ENCODE assay signal across 22 cellular contexts in the genomic region with DNA sequence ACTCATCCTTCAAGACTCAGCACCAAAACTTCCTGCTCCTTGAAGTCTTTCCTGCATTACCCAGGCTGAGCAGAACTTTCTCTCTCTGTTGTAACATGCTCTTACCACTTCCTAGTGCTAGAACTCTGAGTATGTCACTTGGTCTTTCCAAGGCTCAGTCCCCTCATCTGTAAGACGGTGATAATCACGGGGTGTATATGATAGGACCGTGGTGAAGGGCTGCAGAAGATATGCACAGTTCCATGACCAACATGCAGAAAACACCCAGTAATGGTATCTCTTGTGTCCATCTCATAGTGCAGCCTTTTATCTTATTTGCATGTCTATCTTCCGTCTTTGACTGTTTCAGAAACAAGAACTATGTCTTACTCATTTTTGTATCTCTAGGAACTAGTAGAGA.
"Had no signal": no experiment of that assay in that cellular context is flagged by ENCODE, and none has a peak within 500 bp of the region (broad histone marks: within the 10 kb centered on the region; RNA-seq: fewer than 3 reads in every experiment).

No MANE protein-coding gene starts in this region.

- H2AFZ ChIP-seq: PC-9 had no signal

- DNase-seq: activated CD4-positive, alpha-beta T cell treated with anti-CD3 and anti-CD28 coated beads for 48 hours; activated CD4-positive, alpha-beta T cell treated with anti-CD3 and anti-CD28 coated beads, Interleukin-2, amount 50 U/mL, for 4 hours; activated CD4-positive, CD25-positive, alpha-beta regulatory T cell treated with anti-CD3 and anti-CD28 coated beads, Interleukin-2, amount 50 U/mL, for 72 hours; activated CD8-positive, alpha-beta memory T cell treated with anti-CD3 and anti-CD28 coated beads, Interleukin-2, amount 50 U/mL, for 48 hours; activated CD8-positive, alpha-beta T cell treated with anti-CD3 and anti-CD28 coated beads, Interleukin-2, amount 10 ng/mL, durations not matched to agents 7 days and 5 days; activated naive CD4-positive, alpha-beta T cell treated with anti-CD3 and anti-CD28 coated beads, Interleukin-2, amount 50 U/mL, for 16 hours; activated naive CD8-positive, alpha-beta T cell treated with anti-CD3 and anti-CD28 coated beads, Interleukin-2, amount 10 ng/mL, durations not matched to agents 7 days and 5 days; activated T-cell treated with anti-CD3 and anti-CD28 coated beads, Interleukin-2, amount 50 U/mL, for 1 hour; adrenal gland; aorta; Kasumi-1; NCI-H1105 treated with DMSO at 0.1 percent for 48 hours; NCI-H1436 treated with DMSO at 0.1 percent for 48 hours; NCI-H187 treated with DMSO at 0.1 percent for 48 hours; NCI-H2081 treated with DMSO at 0.1 percent for 48 hours; NCI-H446; NCI-H524; PC-9; SHP77 treated with DMSO at 0.1 percent for 48 hours had no signal

- H3K27me3 ChIP-seq: adrenal gland had no signal

- H3K4me3 Mint-ChIP-seq: activated CD8-positive, alpha-beta T cell treated with anti-CD3 and anti-CD28 coated beads, Interleukin-2, amount 10 ng/mL, durations not matched to agents 7 days and 5 days; activated naive CD8-positive, alpha-beta T cell treated with anti-CD3 and anti-CD28 coated beads, Interleukin-2, amount 10 ng/mL, durations not matched to agents 7 days and 5 days; central memory CD8-positive, alpha-beta T cell; T-helper 1 cell treated with Interleukin-12 subunit alpha and Interleukin-12 subunit beta and Interleukin-4 antibody, amounts not matched to agents 30 μg/mL and 1 μg/mL, for 36 hours; WTC11 had no signal

- H3K9me3 ChIP-seq: adrenal gland had no signal

- H3K4me1 Mint-ChIP-seq: activated naive CD8-positive, alpha-beta T cell treated with anti-CD3 and anti-CD28 coated beads, Interleukin-2, amount 10 ng/mL, durations not matched to agents 7 days and 5 days; central memory CD8-positive, alpha-beta T cell had no signal

- H3K4me2 ChIP-seq: PC-9 had no signal

- H3K27ac Mint-ChIP-seq: activated CD8-positive, alpha-beta T cell treated with anti-CD3 and anti-CD28 coated beads, Interleukin-2, amount 10 ng/mL, durations not matched to agents 7 days and 5 days; activated naive CD8-positive, alpha-beta T cell treated with anti-CD3 and anti-CD28 coated beads, Interleukin-2, amount 10 ng/mL, durations not matched to agents 7 days and 5 days; T-helper 1 cell treated with Interleukin-12 subunit alpha and Interleukin-12 subunit beta and Interleukin-4 antibody, amounts not matched to agents 30 μg/mL and 1 μg/mL, for 36 hours; WTC11 had no signal

- H3K27ac ChIP-seq: adrenal gland, PC-9 had no signal

- ATAC-seq: activated CD8-positive, alpha-beta T cell treated with anti-CD3 and anti-CD28 coated beads, Interleukin-2, amount 10 ng/mL, durations not matched to agents 7 days and 5 days; WTC11 had no signal

- H3K36me3 ChIP-seq: adrenal gland had no signal

- H3K9me3 Mint-ChIP-seq: activated naive CD8-positive, alpha-beta T cell treated with anti-CD3 and anti-CD28 coated beads, Interleukin-2, amount 10 ng/mL, durations not matched to agents 7 days and 5 days; central memory CD8-positive, alpha-beta T cell; T-helper 1 cell treated with Interleukin-12 subunit alpha and Interleukin-12 subunit beta and Interleukin-4 antibody, amounts not matched to agents 30 μg/mL and 1 μg/mL, for 36 hours had no signal

- H3K36me3 Mint-ChIP-seq: activated naive CD8-positive, alpha-beta T cell treated with anti-CD3 and anti-CD28 coated beads, Interleukin-2, amount 10 ng/mL, durations not matched to agents 7 days and 5 days; WTC11 had no signal

- H3K4me1 ChIP-seq: adrenal gland had no signal

- H3K4me3 ChIP-seq: adrenal gland, PC-9 had no signal
